ENCODE assay signal across 8 cellular contexts in genomic region chr9:121156263-121156731, GRCh38. TPM values are rescaled to one million over a fixed set of nuclear protein-coding genes. Genes with fewer than 3 reads are reported as not detected.
A peak's percentile ranks its signal among the peaks of the same experiment; 100 is the strongest.
DNase-seq lines count a peak whose midpoint lies in the region; ATAC-seq and TF ChIP-seq lines count a peak whose summit lies in the region.

No MANE protein-coding gene starts in this region.

- H3K9ac ChIP-seq in endodermal cell (ENCODE audit: extremely low read depth, low read length, poor library complexity, severe bottlenecking) = no peak overlapping the region

- no peaks in the 10 kb centered on the region for H3K9me3 Mint-ChIP-seq in T-helper 2 cell treated with Interferon-gamma antibody and Interleukin-4, amounts not matched to agents 5 μg/mL and 100 μg/mL, for 36 hours
- H3K9me3 Mint-ChIP-seq in endodermal cell = no peaks in the 10 kb centered on the region

- H3K4me1 ChIP-seq in endodermal cell (ENCODE audit: control insufficient read depth, insufficient read depth, low read length) = no peaks in the 10 kb centered on the region

- ATAC-seq in GM19043 (IDR thresholded peaks at IDR 0.05; ENCODE audit: low read depth, unreplicated experiment) (peak; percentile 91), HG03135 (IDR thresholded peaks at IDR 0.05; ENCODE audit: unreplicated experiment) (peak; percentile 79)

- DNase-seq in BJ (ENCODE audit: low read depth) (peak; percentile 66), kidney tubule cell (ENCODE audit: low spot score) (peak; percentile 48), T-helper 9 cell (no peak), SK-N-DZ (ENCODE audit: low spot score) (no peak), endodermal cell (no peak)
- DNase-seq in T-helper 2 cell treated with Interferon-gamma antibody and Interleukin-4, amounts not matched to agents 5 μg/mL and 100 μg/mL, for 36 hours (ENCODE audit: low spot score) = peak; percentile 10

- CTCF ChIA-PET in BJ (lab: Yijun Ruan, JAX) = no interaction called here

- H3K27me3 ChIP-seq in BJ (ENCODE audit: control insufficient read depth, insufficient read depth, low read length) = no peaks in the 10 kb centered on the region
- H3K27me3 ChIP-seq in endodermal cell (ENCODE audit: control insufficient read depth, insufficient read depth, low read length, poor library complexity, severe bottlenecking) = no peaks in the 10 kb centered on the region

- H3K4me3 ChIP-seq in BJ (ENCODE audit: low read depth, low read length) (no peak overlapping the region), endodermal cell (ENCODE audit: low read length) (no peak overlapping the region)

- TF ChIP-seq CTCF in BJ (IDR thresholded peaks at IDR 0.05; ENCODE audit: insufficient read depth, low read depth, low read length) = no peak
- TF ChIP-seq CTCF in endodermal cell (conservative IDR thresholded peaks at IDR 0.05) = no peak

- no peaks in the 10 kb centered on the region for H3K27me3 Mint-ChIP-seq in T-helper 2 cell treated with Interferon-gamma antibody and Interleukin-4, amounts not matched to agents 5 μg/mL and 100 μg/mL, for 36 hours (ENCODE audit: low read depth)
- no peaks in the 10 kb centered on the region for H3K27me3 Mint-ChIP-seq in endodermal cell (ENCODE audit: insufficient read depth)

- H3K9me3 ChIP-seq in endodermal cell (ENCODE audit: control insufficient read depth, low read length) = no peaks in the 10 kb centered on the region

- POLR2A ChIA-PET in BJ (lab: Charles Lee) = no interaction called here

- no peak overlapping the region for H3K4me3 Mint-ChIP-seq in T-helper 2 cell treated with Interferon-gamma antibody and Interleukin-4, amounts not matched to agents 5 μg/mL and 100 μg/mL, for 36 hours
- no peak overlapping the region for H3K4me3 Mint-ChIP-seq in endodermal cell

- 94 to 95% methylated on average over 2 of the region's 2 CpGs for WGBS in endodermal cell (ENCODE audit: insufficient coverage in 1 of 2, insufficient read length in 1 of 2), 2 experiments

- peak overlapping the region; percentile 78 for H3K27ac Mint-ChIP-seq in T-helper 2 cell treated with Interferon-gamma antibody and Interleukin-4, amounts not matched to agents 5 μg/mL and 100 μg/mL, for 36 hours
- H3K27ac Mint-ChIP-seq in endodermal cell = no peak overlapping the region

- H3K36me3 ChIP-seq in BJ (ENCODE audit: control insufficient read depth, insufficient read depth, low read length) (no peaks in the 10 kb centered on the region), endodermal cell (ENCODE audit: control insufficient read depth, insufficient read depth, low read length) (peaks cover 52% of the 10 kb centered on the region)

- peaks cover 74% of the 10 kb centered on the region for H3K36me3 Mint-ChIP-seq in T-helper 2 cell treated with Interferon-gamma antibody and Interleukin-4, amounts not matched to agents 5 μg/mL and 100 μg/mL, for 36 hours (ENCODE audit: low read depth)
- H3K36me3 Mint-ChIP-seq in endodermal cell (ENCODE audit: low read depth) = peaks cover 29% of the 10 kb centered on the region

- H3K27ac ChIP-seq in endodermal cell (ENCODE audit: low read depth, low read length) = no peak overlapping the region

- H3K4me1 Mint-ChIP-seq in T-helper 2 cell treated with Interferon-gamma antibody and Interleukin-4, amounts not matched to agents 5 μg/mL and 100 μg/mL, for 36 hours (ENCODE audit: low read depth) = peaks cover 39% of the 10 kb centered on the region
- H3K4me1 Mint-ChIP-seq in endodermal cell = peaks cover 4% of the 10 kb centered on the region

RNA-seq across cellular contexts. Expression of gene RAB14, which starts 45.4 kb away (rescaled TPM):
- polyA plus RNA-seq in BJ (2011; rRNA removed) = 18.3 and 20.0 TPM in 2 replicates
- 6.8 and 14.2 TPM in 2 replicates for polyA minus RNA-seq in BJ (2011; rRNA and poly(A)+ RNA removed)
- polyA plus RNA-seq in SK-N-DZ (2014; cell fraction: cytosol; rRNA removed) = 22.6 and 25.7 TPM in 2 replicates
- polyA plus RNA-seq in SK-N-DZ (2014; cell fraction: nucleus; rRNA removed) = 15.6 and 23.5 TPM in 2 replicates
- total RNA-seq in endodermal cell = 10 to 100 TPM; 35.9 to 40.7 TPM
- 47.2 TPM for polyA plus RNA-seq in endodermal cell (2013, experiment 1 of 2)
- 48.1 TPM for polyA plus RNA-seq in endodermal cell (2013, experiment 2 of 2)

Comparison
In these comparisons a context has a peak if more than half of its experiments do, and no peak if none do; other contexts are left out.
1. DNase-seq: peak in BJ (single experiment), T-helper 2 cell treated with Interferon-gamma antibody and Interleukin-4, amounts not matched to agents 5 μg/mL and 100 μg/mL, for 36 hours (single experiment) and kidney tubule cell (single experiment); none in T-helper 9 cell (single experiment), SK-N-DZ (single experiment) and endodermal cell (single experiment).